In genomic region chr19:55284405-55285058, GRCh38 we compare ENCODE assay signal across 1 cellular context.
TF ChIP-seq lines count a peak whose summit lies in the region.

No MANE protein-coding gene starts in this region.

TF ChIP-seq in HCT116, 20 proteins besides CTCF, POLR2A, EP300 and RAD21 (continued from another document):
- no peak for TF ChIP-seq REST (IDR thresholded peaks at IDR 0.05; ENCODE audit: low read depth)
- no peak for TF ChIP-seq ELF1 (IDR thresholded peaks at IDR 0.05; ENCODE audit: borderline replicate concordance, low read depth)
- TF ChIP-seq POLR2AphosphoS5 (IDR thresholded peaks at IDR 0.05; ENCODE audit: low read depth, low read length) = no peak
- no peak for TF ChIP-seq TCF7L2 (IDR thresholded peaks at IDR 0.05; ENCODE audit: borderline replicate concordance, extremely low read depth, insufficient read depth, insufficient read length)
- TF ChIP-seq CEBPB (IDR thresholded peaks at IDR 0.05; ENCODE audit: low read depth) = no peak
- TF ChIP-seq FOSL1 (IDR thresholded peaks at IDR 0.05; ENCODE audit: low read depth) = no peak
- no peak for TF ChIP-seq ATF3 (IDR thresholded peaks at IDR 0.05)
- no peak for TF ChIP-seq JUND (IDR thresholded peaks at IDR 0.05)
- no peak for TF ChIP-seq SP1 (IDR thresholded peaks at IDR 0.05; ENCODE audit: low read depth)
- no peak for TF ChIP-seq ZBTB33 (IDR thresholded peaks at IDR 0.05; ENCODE audit: extremely low read depth, insufficient replicate concordance, low read length)
TF ChIP-seq in HCT116: peak in this region for 0.
